24 cellular contexts compared by ENCODE assay signal in genomic region chr10:108629843-108630242, GRCh38.
DNase-seq lines count a peak whose midpoint lies in the region; ATAC-seq, FAIRE-seq and TF ChIP-seq lines count a peak whose summit lies in the region.
"Had no signal": no experiment of that assay in that cellular context is flagged by ENCODE, and none has a peak within 500 bp of the region (broad histone marks: within the 10 kb centered on the region; RNA-seq: fewer than 3 reads in every experiment).

No MANE protein-coding gene starts in this region.

- no peaks in the 10 kb centered on the region for H3K9me3 ChIP-seq in astrocyte (ENCODE audit: insufficient read depth, low read depth, low read length)
- H3K9me3 ChIP-seq: BE2C, tibial nerve had no signal

- H3K4me3 ChIP-seq in AG10803 (ENCODE audit: low read length) (no peak overlapping the region), GM23338 (no peak overlapping the region), astrocyte (ENCODE audit: insufficient read depth, low read depth, low read length) (no peak overlapping the region)
- H3K4me3 ChIP-seq: smooth muscle cell, tibial nerve had no signal

- no peak overlapping the region for H3K27ac Mint-ChIP-seq in GM23338
- H3K27ac Mint-ChIP-seq in astrocyte (ENCODE audit: unreplicated experiment) = no peak overlapping the region
- H3K27ac Mint-ChIP-seq: activated CD4-positive, alpha-beta T cell treated with anti-CD3 and anti-CD28 coated beads for 36 hours; stimulated activated naive CD8-positive, alpha-beta T cell treated with anti-CD3 and anti-CD28 coated beads, Interleukin-15, Interleukin-2, amounts not matched to agents 100 ng/mL and 50 ng/mL, for 24 hours had no signal

- H3K9ac ChIP-seq in astrocyte (ENCODE audit: low read length) = no peak overlapping the region
- H3K9ac ChIP-seq: KMS-11 had no signal

- peaks cover 1% of the 10 kb centered on the region for H3K27me3 Mint-ChIP-seq in GM23338 (ENCODE audit: insufficient read depth, low read depth, poor library complexity)
- H3K27me3 Mint-ChIP-seq in astrocyte (ENCODE audit: low read depth, unreplicated experiment) = no peaks in the 10 kb centered on the region
- H3K27me3 Mint-ChIP-seq: activated CD4-positive, alpha-beta T cell treated with anti-CD3 and anti-CD28 coated beads for 36 hours; stimulated activated naive CD8-positive, alpha-beta T cell treated with anti-CD3 and anti-CD28 coated beads, Interleukin-15, Interleukin-2, amounts not matched to agents 100 ng/mL and 50 ng/mL, for 24 hours had no signal

- H3K36me3 ChIP-seq in GM23338 (ENCODE audit: insufficient read depth) (no peaks in the 10 kb centered on the region), astrocyte (ENCODE audit: insufficient read depth, low read length) (no peaks in the 10 kb centered on the region)
- H3K36me3 ChIP-seq: BE2C, tibial nerve had no signal

- H3F3A ChIP-seq in GM23338 (replicated peaks; ENCODE audit: low read depth) = no peaks in the 10 kb centered on the region

- no peaks in the 10 kb centered on the region for H3K27me3 ChIP-seq in GM23338 (ENCODE audit: insufficient read depth)
- H3K27me3 ChIP-seq in astrocyte (ENCODE audit: insufficient read depth, low read length) = no peaks in the 10 kb centered on the region
- H3K27me3 ChIP-seq: BE2C, tibial nerve had no signal

- FAIRE-seq in astrocyte (lab: Jason Lieb, UNC) = no peak
- FAIRE-seq: H54, kidney, TTC549 had no signal

- H4K20me1 ChIP-seq in GM23338 (replicated peaks; ENCODE audit: insufficient read depth) (no peaks in the 10 kb centered on the region), astrocyte (ENCODE audit: insufficient read depth, low read length) (no peaks in the 10 kb centered on the region)

- H3K9me3 Mint-ChIP-seq in GM23338 (no peaks in the 10 kb centered on the region; the same call in 2 of the 3 replicates), astrocyte (ENCODE audit: unreplicated experiment) (no peaks in the 10 kb centered on the region)

- H3K4me1 ChIP-seq in GM23338 (ENCODE audit: insufficient read depth) = 0 out of 2 replicates have a peak, but pooled peaks cover 3% of the 10 kb centered on the region
- no peaks in the 10 kb centered on the region for H3K4me1 ChIP-seq in astrocyte (ENCODE audit: insufficient read depth, low read length)
- H3K4me1 ChIP-seq: BE2C, tibial nerve had no signal

- TF ChIP-seq CTCF in AG10803 (conservative IDR thresholded peaks at IDR 0.05; ENCODE audit: low read length) (no peak), GM23338 (conservative IDR thresholded peaks at IDR 0.05; ENCODE audit: low read depth in 2 of 2) (peak; percentile 15 to 46; a peak in 3 of 4 replicates), astrocyte (IDR thresholded peaks at IDR 0.05; ENCODE audit: insufficient read depth, low read depth, low read length) (no peak)

- H3K4me1 Mint-ChIP-seq in GM23338 (no peaks in the 10 kb centered on the region), astrocyte (ENCODE audit: low read depth, unreplicated experiment) (peaks cover 14% of the 10 kb centered on the region)
- H3K4me1 Mint-ChIP-seq: activated CD4-positive, alpha-beta T cell treated with anti-CD3 and anti-CD28 coated beads for 36 hours had no signal

- H3K36me3 Mint-ChIP-seq in GM23338 (ENCODE audit: low read depth) (no peaks in the 10 kb centered on the region), astrocyte (ENCODE audit: low read depth, unreplicated experiment) (no peaks in the 10 kb centered on the region)

- no peaks in the 10 kb centered on the region for H3K9me2 ChIP-seq in GM23338 (ENCODE audit: insufficient read depth)

- H3K4me3 Mint-ChIP-seq in GM23338 (no peak overlapping the region), astrocyte (ENCODE audit: unreplicated experiment) (no peak overlapping the region)
- H3K4me3 Mint-ChIP-seq: activated CD4-positive, alpha-beta T cell treated with anti-CD3 and anti-CD28 coated beads for 36 hours; activated T-cell treated with anti-CD3 and anti-CD28 coated beads, Interleukin-2, amount 50 U/mL, for 4 hours; stimulated activated naive CD8-positive, alpha-beta T cell treated with anti-CD3 and anti-CD28 coated beads, Interleukin-15, Interleukin-2, amounts not matched to agents 100 ng/mL and 50 ng/mL, for 24 hours had no signal

- H3K79me2 ChIP-seq in GM23338 (replicated peaks; ENCODE audit: insufficient read depth) (no peaks in the 10 kb centered on the region), astrocyte (ENCODE audit: insufficient read depth, low read length) (no peaks in the 10 kb centered on the region)

- 0 out of 3 replicates have a peak, but pooled peaks have one; percentile 23 for ATAC-seq in GM23338
- ATAC-seq in left lobe of liver = peak; percentile 99
- no peak for ATAC-seq in GM18519 (IDR thresholded peaks at IDR 0.05; ENCODE audit: low FRiP score, unreplicated experiment)
- ATAC-seq: activated CD4-positive, alpha-beta T cell treated with anti-CD3 and anti-CD28 coated beads for 36 hours; activated T-cell treated with anti-CD3 and anti-CD28 coated beads, Interleukin-2, amount 50 U/mL, for 4 hours had no signal

- H3K4me2 ChIP-seq in GM23338 (no peak overlapping the region), astrocyte (ENCODE audit: low read length) (no peak overlapping the region)
- H3K4me2 ChIP-seq: KMS-11, smooth muscle cell had no signal

- no peak overlapping the region for H3K27ac ChIP-seq in GM23338 (ENCODE audit: low read depth)
- no peak overlapping the region for H3K27ac ChIP-seq in astrocyte (ENCODE audit: low read depth, low read length)
- H3K27ac ChIP-seq: KMS-11, tibial nerve had no signal

- in situ Hi-C loops in ACHN (cut with HindIII; ENCODE audit: low pct_ligation_motif_present, low pct_unique_long_range_greater_than_20kb, low sequenced_read_pairs) = no loop called here

- no peak overlapping the region for H2AFZ ChIP-seq in GM23338
- H2AFZ ChIP-seq in astrocyte (ENCODE audit: low read depth, low read length) = no peak overlapping the region

- DNase-seq in AG10803 (ENCODE audit: low read depth) = peak; percentile 33
- peak; percentile 8 for DNase-seq in GM23338 (ENCODE audit: low spot score)
- peak; percentile 8 for DNase-seq in astrocyte (ENCODE audit: low read depth)
- peak; percentile 43 for DNase-seq in left lobe of liver (ENCODE audit: low spot score)
- no peak for DNase-seq in ACHN
- no peak for DNase-seq in anterior cingulate cortex (lab: John Stamatoyannopoulos, UW)
- no peak for DNase-seq in HK-2 (ENCODE audit: unreplicated experiment)
- DNase-seq: activated CD4-positive, alpha-beta T cell treated with anti-CD3 and anti-CD28 coated beads for 36 hours; activated naive CD4-positive, alpha-beta T cell; activated T-cell treated with anti-CD3 and anti-CD28 coated beads, Interleukin-2, amount 50 U/mL, for 4 hours; BE2C; effector CD8-positive, alpha-beta T cell; kidney; NCI-H187; NCI-H748 treated with DMSO at 0.1 percent for 48 hours; SHP77; stimulated activated CD4-positive, alpha-beta T cell treated with anti-CD3 and anti-CD28 coated beads, Interleukin-2, amount 100 ng/mL, for 48 hours had no signal

Comparison
In these comparisons a context has a peak if more than half of its experiments do, and no peak if none do; other contexts are left out.
1. DNase-seq: peak in AG10803 (single experiment), GM23338 (single experiment), astrocyte (single experiment) and left lobe of liver (single experiment); none in ACHN (single experiment), anterior cingulate cortex (0 of 58) and HK-2 (single experiment).
2. CTCF ChIP-seq: peak in GM23338 (2 of 2); none in AG10803 (single experiment) and astrocyte (single experiment).